In the genomic region with DNA sequence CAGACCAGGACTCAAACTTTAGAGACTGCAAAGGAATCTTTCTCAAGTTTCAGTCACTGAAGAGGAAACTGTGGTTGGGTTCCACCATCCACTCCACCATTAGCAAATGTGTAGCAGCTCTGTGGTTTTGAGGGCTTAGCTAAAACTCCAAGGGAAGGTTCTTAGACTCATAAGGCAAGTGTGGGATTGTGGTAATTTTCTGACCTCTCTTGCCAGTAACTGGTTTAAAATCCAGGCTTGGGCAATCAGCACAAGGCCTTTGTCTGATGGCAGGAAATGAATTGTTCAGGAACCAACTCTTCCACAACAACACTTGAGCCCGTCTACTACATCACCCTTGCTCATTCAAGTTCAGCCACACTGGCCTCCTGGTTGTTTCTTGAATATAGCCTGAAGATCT, we compare ENCODE assay signal across 12 cellular contexts.
DNase-seq lines count a peak whose midpoint lies in the region; ATAC-seq and TF ChIP-seq lines count a peak whose summit lies in the region.
"Had no signal": no experiment of that assay in that cellular context is flagged by ENCODE, and none has a peak within 500 bp of the region (broad histone marks: within the 10 kb centered on the region; RNA-seq: fewer than 3 reads in every experiment).

No MANE protein-coding gene starts in this region.

- H3K9me3 Mint-ChIP-seq in stimulated activated memory B cell treated with anti-CD40 and anti-IgM and Interleukin-4, amounts not matched to agents 10 μg/mL and 1 μg/mL and 100 μg/mL, for 72 hours = no peaks in the 10 kb centered on the region

- no peaks in the 10 kb centered on the region for H3K36me3 Mint-ChIP-seq in stimulated activated memory B cell treated with anti-CD40 and anti-IgM and Interleukin-4, amounts not matched to agents 10 μg/mL and 1 μg/mL and 100 μg/mL, for 72 hours

- in situ Hi-C loops in astrocyte of the cerebellum (cut with HindIII; ENCODE audit: low sequenced_read_pairs) = no loop called here

- TF ChIP-seq CTCF in astrocyte of the cerebellum (IDR thresholded peaks at IDR 0.05; ENCODE audit: low read depth, low read length, missing control alignments) = no peak
- no peak for TF ChIP-seq CTCF in RWPE1 (conservative IDR thresholded peaks at IDR 0.05; ENCODE audit: low read depth)

- CTCF ChIA-PET in RWPE1 (lab: Yijun Ruan, JAX) = no interaction called here

- POLR2A ChIA-PET in RWPE1 (lab: Yijun Ruan, JAX; ENCODE audit: low non-redundant PET) = no interaction called here

- ATAC-seq in GM19395 (IDR thresholded peaks at IDR 0.05; ENCODE audit: unreplicated experiment) = peak; percentile 62
- ATAC-seq in stimulated activated memory B cell treated with anti-CD40 and anti-IgM and Interleukin-4, amounts not matched to agents 10 μg/mL and 1 μg/mL and 100 μg/mL, for 72 hours = no peak

- no peak overlapping the region for H3K27ac Mint-ChIP-seq in stimulated activated memory B cell treated with anti-CD40 and anti-IgM and Interleukin-4, amounts not matched to agents 10 μg/mL and 1 μg/mL and 100 μg/mL, for 72 hours

- H3K27ac ChIP-seq in RWPE1 = no peak overlapping the region
- H3K27ac ChIP-seq: C4-2B had no signal

- H3K4me3 Mint-ChIP-seq in stimulated activated memory B cell treated with anti-CD40 and anti-IgM and Interleukin-4, amounts not matched to agents 10 μg/mL and 1 μg/mL and 100 μg/mL, for 72 hours = no peak overlapping the region

- H3K4me3 ChIP-seq in Jurkat, Clone E6-1 (ENCODE audit: low read length) = no peak overlapping the region
- H3K4me3 ChIP-seq in astrocyte of the cerebellum (ENCODE audit: low read depth, low read length) = no peak overlapping the region

- no peaks in the 10 kb centered on the region for H3K27me3 Mint-ChIP-seq in stimulated activated memory B cell treated with anti-CD40 and anti-IgM and Interleukin-4, amounts not matched to agents 10 μg/mL and 1 μg/mL and 100 μg/mL, for 72 hours

- no peaks in the 10 kb centered on the region for H3K4me1 Mint-ChIP-seq in stimulated activated memory B cell treated with anti-CD40 and anti-IgM and Interleukin-4, amounts not matched to agents 10 μg/mL and 1 μg/mL and 100 μg/mL, for 72 hours

- DNase-seq in A172 (ENCODE audit: low spot score) (peak; percentile 2), astrocyte of the cerebellum (ENCODE audit: low read depth) (peak; percentile 88), Ammon's horn (ENCODE audit: low spot score) (no peak), NCI-H774 (lab: John Stamatoyannopoulos, UW) (no peak), RWPE1 (ENCODE audit: low spot score) (no peak)
- DNase-seq in Jurkat, Clone E6-1 (ENCODE audit: low read depth, low spot score) = peak; percentile 63
- DNase-seq: cerebellar nuclear complex, hippocampal formation, NCI-H1105 treated with DMSO at 0.1 percent for 48 hours had no signal

Comparison
In these comparisons a context has a peak if more than half of its experiments do, and no peak if none do; other contexts are left out.
1. DNase-seq: peak in A172 (single experiment), Jurkat, Clone E6-1 (single experiment) and astrocyte of the cerebellum (single experiment); none in Ammon's horn (single experiment), NCI-H774 (single experiment) and RWPE1 (single experiment).